20 cellular contexts compared by ENCODE assay signal in genomic region chr13:44971656-44972595, GRCh38. TPM values are rescaled to one million over a fixed set of nuclear protein-coding genes. Genes with fewer than 3 reads are reported as not detected.
A peak's percentile ranks its signal among the peaks of the same experiment; 100 is the strongest.
DNase-seq lines count a peak whose midpoint lies in the region; ATAC-seq and TF ChIP-seq lines count a peak whose summit lies in the region.
"Had no signal": no experiment of that assay in that cellular context is flagged by ENCODE, and none has a peak within 500 bp of the region (broad histone marks: within the 10 kb centered on the region; RNA-seq: fewer than 3 reads in every experiment).

No MANE protein-coding gene starts in this region.

- H3K9me3 Mint-ChIP-seq in activated CD8-positive, alpha-beta memory T cell treated with anti-CD3 and anti-CD28 coated beads, Interleukin-2, amount 10 ng/mL, durations not matched to agents 7 days and 5 days (ENCODE audit: low read depth), result no peaks in the 10 kb centered on the region
- H3K9me3 Mint-ChIP-seq: activated naive CD4-positive, alpha-beta T cell treated with anti-CD3 and anti-CD28 coated beads, Interleukin-2, amount 50 U/mL, for 72 hours; activated T-helper 1 cell treated with anti-CD3 and anti-CD28 coated beads, Interleukin-12 subunit alpha, Interleukin-12 subunit beta, Interleukin-2, Interleukin-4 antibody, amounts not matched to agents 30 ng/mL and 10 ng/mL and 1 ng/mL, durations not matched to agents 14 hours and 24 hours and 36 hours; CD4-positive, CD25-positive, alpha-beta regulatory T cell; dendritic cell treated with granulocyte-macrophage colony-stimulating factor and Interleukin-4, amounts not matched to agents 40 ng/mL and 50 ng/mL, for 4 days; naive B cell had no signal

- no peaks in the 10 kb centered on the region for H3K9me3 ChIP-seq in psoas muscle
- H3K9me3 ChIP-seq: suprapubic skin had no signal

- H3K4me1 Mint-ChIP-seq in activated CD8-positive, alpha-beta memory T cell treated with anti-CD3 and anti-CD28 coated beads, Interleukin-2, amount 10 ng/mL, durations not matched to agents 7 days and 5 days, result no peaks in the 10 kb centered on the region
- H3K4me1 Mint-ChIP-seq: activated CD4-positive, alpha-beta T cell treated with anti-CD3 and anti-CD28 coated beads for 36 hours had no signal

- TF ChIP-seq CTCF in GM12865 (IDR thresholded peaks at IDR 0.05; ENCODE audit: insufficient read depth, low read depth, low read length, missing control alignments), result no peak
- no peak for TF ChIP-seq CTCF in fibroblast of the aortic adventitia (IDR thresholded peaks at IDR 0.05; ENCODE audit: insufficient read depth, low read length)
- TF ChIP-seq CTCF in psoas muscle (IDR thresholded peaks at IDR 0.05), result no peak

- peak; percentile 17 for DNase-seq in GM12865 (ENCODE audit: low read depth)
- DNase-seq in NCI-H226, result peak; percentile 8
- peak; percentile 53 for DNase-seq in fibroblast of the aortic adventitia (ENCODE audit: low read depth)
- DNase-seq in psoas muscle, result no peak
- no peak for DNase-seq in activated CD8-positive, alpha-beta memory T cell treated with anti-CD3 and anti-CD28 coated beads, Interleukin-2, amount 10 ng/mL, durations not matched to agents 7 days and 5 days
- DNase-seq in ecto neural progenitor cell (ENCODE audit: low spot score), result no peak
- no peak for DNase-seq in amniotic stem cell (lab: John Stamatoyannopoulos, UW)
- DNase-seq: activated CD4-positive, alpha-beta T cell treated with anti-CD3 and anti-CD28 coated beads for 36 hours; foreskin fibroblast; H7; naive B cell had no signal

- H3K36me3 Mint-ChIP-seq in activated CD8-positive, alpha-beta memory T cell treated with anti-CD3 and anti-CD28 coated beads, Interleukin-2, amount 10 ng/mL, durations not matched to agents 7 days and 5 days, result peaks cover 3% of the 10 kb centered on the region
- H3K36me3 Mint-ChIP-seq: activated naive CD4-positive, alpha-beta T cell treated with anti-CD3 and anti-CD28 coated beads, Interleukin-2, amount 50 U/mL, for 72 hours had no signal

- intact Hi-C loops in psoas muscle (cut with DNase I), result loop anchor here (2.0 to 10.0 kb wide), 5 partner anchors 49 to 1067 kb away; partner anchors contain the start of gene TSC22D1 (in 1 of the 2)

- H3K27me3 Mint-ChIP-seq in activated CD8-positive, alpha-beta memory T cell treated with anti-CD3 and anti-CD28 coated beads, Interleukin-2, amount 10 ng/mL, durations not matched to agents 7 days and 5 days, result no peaks in the 10 kb centered on the region
- H3K27me3 Mint-ChIP-seq: activated CD4-positive, alpha-beta T cell treated with anti-CD3 and anti-CD28 coated beads for 36 hours; CD4-positive, CD25-positive, alpha-beta regulatory T cell; dendritic cell treated with granulocyte-macrophage colony-stimulating factor and Interleukin-4, amounts not matched to agents 40 ng/mL and 50 ng/mL, for 4 days; naive B cell had no signal

- H3K36me3 ChIP-seq in psoas muscle (ENCODE audit: insufficient read depth in 1 of 2, low read depth in 1 of 2), result peaks cover 4 to 21% of the 10 kb centered on the region in 2 donors

- no peak overlapping the region for H3K4me3 Mint-ChIP-seq in activated CD8-positive, alpha-beta memory T cell treated with anti-CD3 and anti-CD28 coated beads, Interleukin-2, amount 10 ng/mL, durations not matched to agents 7 days and 5 days
- H3K4me3 Mint-ChIP-seq: activated CD4-positive, alpha-beta T cell treated with anti-CD3 and anti-CD28 coated beads for 36 hours; activated T-helper 1 cell treated with anti-CD3 and anti-CD28 coated beads, Interleukin-12 subunit alpha, Interleukin-12 subunit beta, Interleukin-2, Interleukin-4 antibody, amounts not matched to agents 30 ng/mL and 10 ng/mL and 1 ng/mL, durations not matched to agents 14 hours and 24 hours and 36 hours; CD4-positive, CD25-positive, alpha-beta regulatory T cell; dendritic cell treated with granulocyte-macrophage colony-stimulating factor and Interleukin-4, amounts not matched to agents 40 ng/mL and 50 ng/mL, for 4 days; naive B cell had no signal

- peak overlapping the region; percentile 69 for H3K27ac ChIP-seq in psoas muscle
- H3K27ac ChIP-seq: RWPE1, suprapubic skin had no signal

- ATAC-seq in psoas muscle, result peak; percentile 72 to 81 (median 76)
- ATAC-seq in activated CD8-positive, alpha-beta memory T cell treated with anti-CD3 and anti-CD28 coated beads, Interleukin-2, amount 10 ng/mL, durations not matched to agents 7 days and 5 days, result no peak
- no peak for ATAC-seq in GM18505 (IDR thresholded peaks at IDR 0.05; ENCODE audit: unreplicated experiment)
- ATAC-seq: activated CD4-positive, alpha-beta T cell treated with anti-CD3 and anti-CD28 coated beads for 36 hours; activated naive CD4-positive, alpha-beta T cell treated with anti-CD3 and anti-CD28 coated beads, Interleukin-2, amount 50 U/mL, for 72 hours; sciatic nerve had no signal

- peaks cover 47% of the 10 kb centered on the region for H3K4me1 ChIP-seq in psoas muscle

- no peak overlapping the region for H3K27ac Mint-ChIP-seq in activated CD8-positive, alpha-beta memory T cell treated with anti-CD3 and anti-CD28 coated beads, Interleukin-2, amount 10 ng/mL, durations not matched to agents 7 days and 5 days
- H3K27ac Mint-ChIP-seq: activated CD4-positive, alpha-beta T cell treated with anti-CD3 and anti-CD28 coated beads for 36 hours; activated naive CD4-positive, alpha-beta T cell treated with anti-CD3 and anti-CD28 coated beads, Interleukin-2, amount 50 U/mL, for 72 hours; activated T-helper 1 cell treated with anti-CD3 and anti-CD28 coated beads, Interleukin-12 subunit alpha, Interleukin-12 subunit beta, Interleukin-2, Interleukin-4 antibody, amounts not matched to agents 30 ng/mL and 10 ng/mL and 1 ng/mL, durations not matched to agents 14 hours and 24 hours and 36 hours; CD4-positive, CD25-positive, alpha-beta regulatory T cell; dendritic cell treated with granulocyte-macrophage colony-stimulating factor and Interleukin-4, amounts not matched to agents 40 ng/mL and 50 ng/mL, for 4 days had no signal

- H3K4me3 ChIP-seq in GM12865 (ENCODE audit: low read depth, low read length) (no peak overlapping the region), fibroblast of the aortic adventitia (ENCODE audit: low read depth, low read length) (no peak overlapping the region), psoas muscle (no peak overlapping the region)
- H3K4me3 ChIP-seq: lung, suprapubic skin had no signal

- no peak for TF ChIP-seq POLR2A in GM18505 (IDR thresholded peaks at IDR 0.05; ENCODE audit: borderline replicate concordance, extremely low read depth, insufficient read depth, insufficient read length)

- CTCF ChIA-PET in activated CD8-positive, alpha-beta memory T cell treated with anti-CD3 and anti-CD28 coated beads, Interleukin-2, amount 10 ng/mL, durations not matched to agents 7 days and 5 days (lab: Charles Lee), result interaction anchor here (1.2 to 2.8 kb wide), 2 partner anchors 337 to 489 kb away, joined by 3 to 15 read pairs; no protein-coding TSS in a partner anchor

- WGBS in psoas muscle, 3 donors, result 62 to 69% (median 67%) methylated on average over 7 of the region's 7 CpGs

- H3K27me3 ChIP-seq in psoas muscle (ENCODE audit: insufficient read depth in 3 of 3, low read length in 2 of 3), result no peaks in the 10 kb centered on the region
- H3K27me3 ChIP-seq: suprapubic skin had no signal

RNA-seq across cellular contexts. Expression of gene NUFIP1, which starts 17.3 kb away (rescaled TPM):
- 4.5 and 5.7 TPM in 2 replicates for total RNA-seq in fibroblast of the aortic adventitia (ENCODE audit: low replicate concordance)
- 1 to 10 TPM; 4.7 to 7.5 (median 6.2) TPM for total RNA-seq in psoas muscle
- polyA plus RNA-seq in psoas muscle, result 1 to 10 TPM; 3.4 to 6.6 (median 5.1) TPM
- 1 to 10 TPM; 6.0 to 7.7 TPM for total RNA-seq in activated CD8-positive, alpha-beta memory T cell treated with anti-CD3 and anti-CD28 coated beads, Interleukin-2, amount 10 ng/mL, durations not matched to agents 7 days and 5 days

RNA-seq across cellular contexts. Expression of gene GPALPP1, which starts 17.4 kb away (rescaled TPM):
- total RNA-seq in fibroblast of the aortic adventitia (ENCODE audit: low replicate concordance) (20.6 and 31.2 TPM in 2 replicates), psoas muscle (10 to 100 TPM; 12.0 to 16.2 (median 13.1) TPM)
- polyA plus RNA-seq in psoas muscle, result 1 to 10 TPM; 5.4 to 8.4 (median 5.5) TPM
- total RNA-seq in activated CD8-positive, alpha-beta memory T cell treated with anti-CD3 and anti-CD28 coated beads, Interleukin-2, amount 10 ng/mL, durations not matched to agents 7 days and 5 days, result 10 to 100 TPM; 28.7 to 29.6 TPM

Comparison
In these comparisons a context has a peak if more than half of its experiments do, and no peak if none do; other contexts are left out.
1. DNase-seq: peak in GM12865 (single experiment), NCI-H226 (single experiment) and fibroblast of the aortic adventitia (single experiment); none in psoas muscle (0 of 2), activated CD8-positive, alpha-beta memory T cell treated with anti-CD3 and anti-CD28 coated beads, Interleukin-2, amount 10 ng/mL, durations not matched to agents 7 days and 5 days (single experiment), ecto neural progenitor cell (single experiment) and amniotic stem cell (single experiment).
2. ATAC-seq: peak in psoas muscle (4 of 4); none in activated CD8-positive, alpha-beta memory T cell treated with anti-CD3 and anti-CD28 coated beads, Interleukin-2, amount 10 ng/mL, durations not matched to agents 7 days and 5 days (single experiment) and GM18505 (single experiment).